ENCODE assay signal across 18 cellular contexts in genomic region chr17:79049821-79050220, GRCh38.
"Had no signal": no experiment of that assay in that cellular context is flagged by ENCODE, and none has a peak within 500 bp of the region (broad histone marks: within the 10 kb centered on the region; RNA-seq: fewer than 3 reads in every experiment).

No MANE protein-coding gene starts in this region.

- H2AFZ ChIP-seq: hepatocyte had no signal

- H3K27ac ChIP-seq: esophagus squamous epithelium, hepatocyte, right atrium auricular region, upper lobe of left lung, uterus had no signal

- H3K4me3 Mint-ChIP-seq: central memory CD8-positive, alpha-beta T cell; dendritic cell treated with granulocyte-macrophage colony-stimulating factor and Interleukin-4, amounts not matched to agents 40 ng/mL and 50 ng/mL, for 4 days; effector memory CD8-positive, alpha-beta T cell; mesothelial cell of epicardium; nephron; stimulated activated memory B cell treated with anti-CD40 and anti-IgM and Interleukin-4, amounts not matched to agents 10 μg/mL and 1 μg/mL and 100 μg/mL, for 72 hours; stimulated activated naive CD8-positive, alpha-beta T cell treated with anti-CD3 and anti-CD28 coated beads, Interleukin-15, Interleukin-2, amounts not matched to agents 100 ng/mL and 50 ng/mL, for 24 hours had no signal

- H3K79me2 ChIP-seq: hepatocyte had no signal

- DNase-seq: effector memory CD8-positive, alpha-beta T cell; esophagus squamous epithelium; foreskin fibroblast; left colon; stimulated activated CD4-positive, alpha-beta T cell treated with anti-CD3 and anti-CD28 coated beads, Interleukin-4, amount 100 ng/mL, for 1 hour; stimulated activated CD8-positive, alpha-beta memory T cell treated with anti-CD3 and anti-CD28 coated beads, Interleukin-4, amount 100 ng/mL, for 48 hours; tibial artery; uterus had no signal

- H3K27me3 ChIP-seq: hepatocyte, right atrium auricular region, tibial artery, upper lobe of left lung, uterus had no signal

- ATAC-seq: effector memory CD8-positive, alpha-beta T cell; left colon; stimulated activated memory B cell treated with anti-CD40 and anti-IgM and Interleukin-4, amounts not matched to agents 10 μg/mL and 1 μg/mL and 100 μg/mL, for 72 hours had no signal

- H3K4me2 ChIP-seq: hepatocyte, smooth muscle cell had no signal

- H3K27ac Mint-ChIP-seq: dendritic cell treated with granulocyte-macrophage colony-stimulating factor and Interleukin-4, amounts not matched to agents 40 ng/mL and 50 ng/mL, for 4 days; effector memory CD8-positive, alpha-beta T cell; mesothelial cell of epicardium; nephron; stimulated activated memory B cell treated with anti-CD40 and anti-IgM and Interleukin-4, amounts not matched to agents 10 μg/mL and 1 μg/mL and 100 μg/mL, for 72 hours; stimulated activated naive CD8-positive, alpha-beta T cell treated with anti-CD3 and anti-CD28 coated beads, Interleukin-15, Interleukin-2, amounts not matched to agents 100 ng/mL and 50 ng/mL, for 24 hours had no signal

- H3K9me3 ChIP-seq: tibial artery, uterus had no signal

- H3K4me1 ChIP-seq: uterus had no signal

- H3K36me3 ChIP-seq: uterus had no signal

- H3K9me3 Mint-ChIP-seq: stimulated activated naive CD8-positive, alpha-beta T cell treated with anti-CD3 and anti-CD28 coated beads, Interleukin-15, Interleukin-2, amounts not matched to agents 100 ng/mL and 50 ng/mL, for 24 hours had no signal

- H3K4me3 ChIP-seq: esophagus squamous epithelium, hepatocyte, right atrium auricular region, smooth muscle cell, tibial artery, upper lobe of left lung, uterus had no signal

- H3K36me3 Mint-ChIP-seq: stimulated activated memory B cell treated with anti-CD40 and anti-IgM and Interleukin-4, amounts not matched to agents 10 μg/mL and 1 μg/mL and 100 μg/mL, for 72 hours had no signal
